In genomic region chr18:42072407-42072806, GRCh38 we compare ENCODE assay signal across 15 cellular contexts.
DNase-seq lines count a peak whose midpoint lies in the region; ATAC-seq and TF ChIP-seq lines count a peak whose summit lies in the region.
"Had no signal": no experiment of that assay in that cellular context is flagged by ENCODE, and none has a peak within 500 bp of the region (broad histone marks: within the 10 kb centered on the region; RNA-seq: fewer than 3 reads in every experiment).

No MANE protein-coding gene starts in this region.

- no peaks in the 10 kb centered on the region for H3K36me3 ChIP-seq in OCI-LY7 (ENCODE audit: insufficient read depth, low read length)

- ATAC-seq in GM19463 (IDR thresholded peaks at IDR 0.05; ENCODE audit: unreplicated experiment): no peak

- no peak overlapping the region for H3K4me3 ChIP-seq in OCI-LY7 (ENCODE audit: low read depth, low read length, poor library complexity, severe bottlenecking)
- H3K4me3 ChIP-seq: spleen, suprapubic skin had no signal

- TF ChIP-seq CTCF in C4-2B (conservative IDR thresholded peaks at IDR 0.05): peak; percentile 25; the same call in 1 of the 2 replicates
- TF ChIP-seq CTCF in GM12872 (IDR thresholded peaks at IDR 0.05; ENCODE audit: insufficient read depth, low read depth, low read length): peak; percentile 28; the same call in 2 of the 3 replicates
- peak; percentile 37; the same call in 1 of the 2 replicates for TF ChIP-seq CTCF in OCI-LY7 (conservative IDR thresholded peaks at IDR 0.05; ENCODE audit: low read length)

- no peak overlapping the region for H2AFZ ChIP-seq in OCI-LY7 (ENCODE audit: low read length)

- H3K4me1 ChIP-seq in OCI-LY7 (ENCODE audit: insufficient read depth, low read length, poor library complexity, severe bottlenecking): no peaks in the 10 kb centered on the region
- H3K4me1 ChIP-seq: spleen, suprapubic skin had no signal

- no TSS peak for BruUV-seq in OCI-LY7 (replicated peaks; lab: Mats Ljungman, UMichigan)

- no peaks in the 10 kb centered on the region for H3K79me2 ChIP-seq in OCI-LY7 (ENCODE audit: insufficient read depth, low read depth, low read length)

- intact Hi-C loops in OCI-LY7 (cut with micrococcal nuclease; ENCODE audit: unreplicated experiment): no loop called here

- no peak overlapping the region for H3K4me2 ChIP-seq in OCI-LY7 (ENCODE audit: low read length)

- CTCF ChIA-PET in OCI-LY7 (lab: Charles Lee; ENCODE audit: unreplicated experiment): no interaction called here

- no peaks in the 10 kb centered on the region for H3K9me2 ChIP-seq in OCI-LY7 (ENCODE audit: insufficient read depth, low read length)

- H3K9me3 ChIP-seq in OCI-LY7 (ENCODE audit: low read length): no peaks in the 10 kb centered on the region
- H3K9me3 ChIP-seq: spleen, suprapubic skin had no signal

- DNase-seq in OCI-LY7 (ENCODE audit: low spot score): no peak
- DNase-seq in fibroblast of gingiva (ENCODE audit: low read depth): peak; percentile 4
- DNase-seq in NCI-H526 treated with DMSO at 0.1 percent for 48 hours (lab: John Stamatoyannopoulos, UW): no peak
- no peak for DNase-seq in NCI-H510A (lab: John Stamatoyannopoulos, UW)
- DNase-seq: activated CD4-positive, alpha-beta T cell treated with anti-CD3 and anti-CD28 coated beads, Interleukin-2, amount 10 ng/mL, durations not matched to agents 7 days and 5 days; activated naive CD4-positive, alpha-beta T cell; GDM1; GOT3; NCI-H2171; NCI-H748 treated with DMSO at 0.1 percent for 48 hours; spleen had no signal

- POLR2A ChIA-PET in OCI-LY7 (lab: Charles Lee): no interaction called here

- H4K20me1 ChIP-seq in OCI-LY7 (ENCODE audit: insufficient read depth, low read length): no peaks in the 10 kb centered on the region

- H3K27ac ChIP-seq in C4-2B (no peak overlapping the region), OCI-LY7 (ENCODE audit: low read depth, low read length, poor library complexity, severe bottlenecking) (no peak overlapping the region)
- H3K27ac ChIP-seq: spleen, suprapubic skin had no signal
